ENCODE assay signal across 13 cellular contexts in genomic region chr17:74276561-74277009, GRCh38. TPM values are rescaled to one million over a fixed set of nuclear protein-coding genes. Genes with fewer than 3 reads are reported as not detected.
DNase-seq lines count a peak whose midpoint lies in the region; ATAC-seq and TF ChIP-seq lines count a peak whose summit lies in the region.
"Had no signal": no experiment of that assay in that cellular context is flagged by ENCODE, and none has a peak within 500 bp of the region (broad histone marks: within the 10 kb centered on the region; RNA-seq: fewer than 3 reads in every experiment).

No MANE protein-coding gene starts in this region.

- H3K4me1 ChIP-seq in transverse colon (peaks cover 0 to 15% (median 10%) of the 10 kb centered on the region in 4 donors), mucosa of descending colon (ENCODE audit: low read depth) (peaks cover 4% of the 10 kb centered on the region)

- H3K36me3 Mint-ChIP-seq in activated naive CD8-positive, alpha-beta T cell, result no peaks in the 10 kb centered on the region
- no peaks in the 10 kb centered on the region for H3K36me3 Mint-ChIP-seq in activated naive CD8-positive, alpha-beta T cell treated with anti-CD3 and anti-CD28 coated beads, Interleukin-2, amount 50 U/mL, for 24 hours (ENCODE audit: low read depth)

- no peak for TF ChIP-seq POLR2A in transverse colon (IDR thresholded peaks at IDR 0.05)

- 40 to 64% methylated on average over 1 to 5 of the region's 5 CpGs for WGBS in transverse colon (ENCODE audit: low coverage in 1 of 2), 2 donors

- no peak for DNase-seq in activated naive CD8-positive, alpha-beta T cell treated with anti-CD3 and anti-CD28 coated beads, Interleukin-2, amount 50 U/mL, for 24 hours
- peak in 4 of 10 donors; percentile 38 to 65 (median 54) for DNase-seq in dorsolateral prefrontal cortex
- peak; percentile 29 for DNase-seq in middle frontal gyrus (ENCODE audit: extremely low spot score, low spot score)
- DNase-seq in transverse colon, result no peak
- no peak for DNase-seq in mucosa of descending colon
- no peak for DNase-seq in iPS-NIHi7 (ENCODE audit: extremely low spot score)
- DNase-seq in DMS153 treated with DMSO at 0.1 percent for 48 hours (lab: John Stamatoyannopoulos, UW; ENCODE audit: unreplicated experiment), result no peak
- DNase-seq: activated CD4-positive, alpha-beta T cell treated with anti-CD3 and anti-CD28 coated beads, Interleukin-2, amount 50 U/mL, for 4 hours; HCEC 1CT; kidney; NCI-H446 treated with DMSO at 0.1 percent for 48 hours had no signal

- no peaks in the 10 kb centered on the region for H3K9me3 ChIP-seq in transverse colon
- H3K9me3 ChIP-seq in mucosa of descending colon, result no peaks in the 10 kb centered on the region

- H3K4me3 ChIP-seq in dorsolateral prefrontal cortex (peak overlapping the region in 4 of 59 donors; percentile 0 to 20 (median 11)), transverse colon (no peak overlapping the region), mucosa of descending colon (no peak overlapping the region)

- TF ChIP-seq EP300 in transverse colon (IDR thresholded peaks at IDR 0.05; ENCODE audit: low read depth), result no peak

- H3K36me3 ChIP-seq in transverse colon (no peaks in the 10 kb centered on the region), mucosa of descending colon (ENCODE audit: low read depth) (no peaks in the 10 kb centered on the region)

- no peak for ATAC-seq in activated naive CD8-positive, alpha-beta T cell treated with anti-CD3 and anti-CD28 coated beads, Interleukin-2, amount 50 U/mL, for 24 hours
- no peak for ATAC-seq in mucosa of descending colon

- H3K27me3 Mint-ChIP-seq in activated naive CD8-positive, alpha-beta T cell, result no peaks in the 10 kb centered on the region
- H3K27me3 Mint-ChIP-seq in activated naive CD8-positive, alpha-beta T cell treated with anti-CD3 and anti-CD28 coated beads, Interleukin-2, amount 50 U/mL, for 24 hours, result peaks cover 19% of the 10 kb centered on the region

- intact Hi-C loops in dorsolateral prefrontal cortex (cut with DNase I), result no loop called here
- intact Hi-C loops in transverse colon (cut with DNase I; ENCODE audit: low total_unique reads), result no loop called here
- intact Hi-C loops in mucosa of descending colon (cut with DNase I, micrococcal nuclease), result no loop called here

- in situ Hi-C loops in transverse colon (cut with MboI; ENCODE audit: low pct_ligation_motif_present in 1 of 4, low pct_unique_long_range_greater_than_20kb in 1 of 4, low sequenced_read_pairs in 3 of 4), result no loop called here

- H3K27ac Mint-ChIP-seq in activated naive CD8-positive, alpha-beta T cell, result no peak overlapping the region
- H3K27ac Mint-ChIP-seq in activated naive CD8-positive, alpha-beta T cell treated with anti-CD3 and anti-CD28 coated beads, Interleukin-2, amount 50 U/mL, for 24 hours, result no peak overlapping the region

- TF ChIP-seq CTCF in dorsolateral prefrontal cortex (IDR thresholded peaks at IDR 0.05 in 54 of 56, conservative IDR thresholded peaks at IDR 0.05 in 2 of 56; ENCODE audit: low read depth in 1 of 56, partially characterized antibody in 56 of 56) (no peak), transverse colon (IDR thresholded peaks at IDR 0.05) (no peak), mucosa of descending colon (IDR thresholded peaks at IDR 0.05) (no peak)

- peaks cover 26% of the 10 kb centered on the region for H3K4me1 Mint-ChIP-seq in activated naive CD8-positive, alpha-beta T cell (ENCODE audit: low read depth)
- peaks cover 58% of the 10 kb centered on the region for H3K4me1 Mint-ChIP-seq in activated naive CD8-positive, alpha-beta T cell treated with anti-CD3 and anti-CD28 coated beads, Interleukin-2, amount 50 U/mL, for 24 hours

- H3K27me3 ChIP-seq in dorsolateral prefrontal cortex (no peaks in the 10 kb centered on the region), transverse colon (peaks cover 17% of the 10 kb centered on the region)

- H3K4me3 Mint-ChIP-seq in activated naive CD8-positive, alpha-beta T cell, result peak overlapping the region; percentile 9
- no peak overlapping the region for H3K4me3 Mint-ChIP-seq in activated naive CD8-positive, alpha-beta T cell treated with anti-CD3 and anti-CD28 coated beads, Interleukin-2, amount 50 U/mL, for 24 hours

- no peaks in the 10 kb centered on the region for H3K9me3 Mint-ChIP-seq in activated naive CD8-positive, alpha-beta T cell (ENCODE audit: low read depth)
- no peaks in the 10 kb centered on the region for H3K9me3 Mint-ChIP-seq in activated naive CD8-positive, alpha-beta T cell treated with anti-CD3 and anti-CD28 coated beads, Interleukin-2, amount 50 U/mL, for 24 hours

- peak overlapping the region; percentile 55 to 98 (median 90) for H3K27ac ChIP-seq in dorsolateral prefrontal cortex
- H3K27ac ChIP-seq in transverse colon, result peak overlapping the region; percentile 3 to 57 (median 36)

RNA-seq across cellular contexts. Expression of gene DNAI2, which starts 2.6 kb away (rescaled TPM):
- under 1 TPM in 21 of 120 experiments, not detected in 99; 0.19 to 0.96 (median 0.40) TPM for total RNA-seq in dorsolateral prefrontal cortex
- total RNA-seq in transverse colon, result not detected
- total RNA-seq in mucosa of descending colon, result not detected
- total RNA-seq: epithelial cell of proximal tubule had no signal

RNA-seq across cellular contexts. Expression of gene KIF19, which starts 49.4 kb away (rescaled TPM):
- total RNA-seq in dorsolateral prefrontal cortex, result 10 to 100 TPM in 90 of 120 experiments, 1 to 10 TPM in 30; 1.0 to 84.8 (median 17.6) TPM
- 1 to 10 TPM; 1.4 to 4.4 (median 1.8) TPM for total RNA-seq in transverse colon
- 1 to 10 TPM in 2 of 3 donors, under 1 TPM in 1; 0.73 to 7.4 (median 2.4) TPM for total RNA-seq in mucosa of descending colon
- total RNA-seq: epithelial cell of proximal tubule had no signal
